Comparison of ENCODE assay signal across 23 cellular contexts in genomic region chr6:21850682-21851081, GRCh38.
"Had no signal": no experiment of that assay in that cellular context is flagged by ENCODE, and none has a peak within 500 bp of the region (broad histone marks: within the 10 kb centered on the region; RNA-seq: fewer than 3 reads in every experiment).

No MANE protein-coding gene starts in this region.

- H3K27me3 ChIP-seq: stomach, suprapubic skin, tibial nerve, vagina had no signal

- H3K4me3 ChIP-seq: mucosa of descending colon, stomach, suprapubic skin, tibial nerve, vagina had no signal

- FAIRE-seq: astrocyte, keratinocyte, small intestine had no signal

- H3K4me1 ChIP-seq: suprapubic skin had no signal

- H3K4me1 Mint-ChIP-seq: memory B cell; stimulated activated memory B cell treated with anti-CD40 and anti-IgM and Interleukin-4, amounts not matched to agents 10 μg/mL and 1 μg/mL and 100 μg/mL, for 72 hours had no signal

- H3K27ac Mint-ChIP-seq: activated naive CD8-positive, alpha-beta T cell; memory B cell; naive B cell; stimulated activated memory B cell treated with anti-CD40 and anti-IgM and Interleukin-4, amounts not matched to agents 10 μg/mL and 1 μg/mL and 100 μg/mL, for 72 hours had no signal

- H3K4me3 Mint-ChIP-seq: activated naive CD8-positive, alpha-beta T cell; memory B cell; naive B cell; neural crest cell; stimulated activated memory B cell treated with anti-CD40 and anti-IgM and Interleukin-4, amounts not matched to agents 10 μg/mL and 1 μg/mL and 100 μg/mL, for 72 hours had no signal

- H3K27ac ChIP-seq: stomach, suprapubic skin, tibial nerve, vagina had no signal

- ATAC-seq: left colon; mucosa of descending colon; sciatic nerve; stimulated activated memory B cell treated with anti-CD40 and anti-IgM and Interleukin-4, amounts not matched to agents 10 μg/mL and 1 μg/mL and 100 μg/mL, for 72 hours had no signal

- H3K36me3 ChIP-seq: stomach, suprapubic skin, tibial nerve, vagina had no signal

- H3K36me3 Mint-ChIP-seq: activated naive CD8-positive, alpha-beta T cell; memory B cell; naive B cell; stimulated activated memory B cell treated with anti-CD40 and anti-IgM and Interleukin-4, amounts not matched to agents 10 μg/mL and 1 μg/mL and 100 μg/mL, for 72 hours had no signal

- H3K9me3 Mint-ChIP-seq: stimulated activated memory B cell treated with anti-CD40 and anti-IgM and Interleukin-4, amounts not matched to agents 10 μg/mL and 1 μg/mL and 100 μg/mL, for 72 hours had no signal

- H3K9me3 ChIP-seq: mucosa of descending colon, stomach, suprapubic skin, tibial nerve, vagina had no signal

- DNase-seq: activated gamma-delta T cell treated with Interleukin-2 at 50 U/mL for 16 hours; activated T-cell treated with anti-CD3 and anti-CD28 coated beads, Interleukin-2, amount 50 U/mL, for 1 hour; central memory CD4-positive, alpha-beta T cell; dermis blood vessel endothelial cell; effector CD8-positive, alpha-beta T cell; erythroblast; foreskin fibroblast; left colon; mucosa of descending colon; naive B cell; occipital lobe; small intestine; stomach had no signal
